Comparison of ENCODE assay signal across 1 cellular context in genomic region chr15:64093627-64094417, GRCh38.
TF ChIP-seq lines count a peak whose summit lies in the region.

A gene with protein sequence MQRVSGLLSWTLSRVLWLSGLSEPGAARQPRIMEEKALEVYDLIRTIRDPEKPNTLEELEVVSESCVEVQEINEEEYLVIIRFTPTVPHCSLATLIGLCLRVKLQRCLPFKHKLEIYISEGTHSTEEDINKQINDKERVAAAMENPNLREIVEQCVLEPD (minus strand): TSS chr15:64093838. CDS start chr15:64093768, 70 bp downstream.

TF ChIP-seq in GM12878, 131 proteins besides CTCF, POLR2A, EP300 and RAD21 (continued from another document):
- TF ChIP-seq SPI1 (IDR thresholded peaks at IDR 0.05; ENCODE audit: borderline replicate concordance, insufficient read depth, low read depth, low read length) (peak; percentile 12; the same call in 1 of the 2 replicates), HDGF (IDR thresholded peaks at IDR 0.05) (peak; percentile 47; the same call in 1 of the 2 replicates)
- TF ChIP-seq, protein P1, sequence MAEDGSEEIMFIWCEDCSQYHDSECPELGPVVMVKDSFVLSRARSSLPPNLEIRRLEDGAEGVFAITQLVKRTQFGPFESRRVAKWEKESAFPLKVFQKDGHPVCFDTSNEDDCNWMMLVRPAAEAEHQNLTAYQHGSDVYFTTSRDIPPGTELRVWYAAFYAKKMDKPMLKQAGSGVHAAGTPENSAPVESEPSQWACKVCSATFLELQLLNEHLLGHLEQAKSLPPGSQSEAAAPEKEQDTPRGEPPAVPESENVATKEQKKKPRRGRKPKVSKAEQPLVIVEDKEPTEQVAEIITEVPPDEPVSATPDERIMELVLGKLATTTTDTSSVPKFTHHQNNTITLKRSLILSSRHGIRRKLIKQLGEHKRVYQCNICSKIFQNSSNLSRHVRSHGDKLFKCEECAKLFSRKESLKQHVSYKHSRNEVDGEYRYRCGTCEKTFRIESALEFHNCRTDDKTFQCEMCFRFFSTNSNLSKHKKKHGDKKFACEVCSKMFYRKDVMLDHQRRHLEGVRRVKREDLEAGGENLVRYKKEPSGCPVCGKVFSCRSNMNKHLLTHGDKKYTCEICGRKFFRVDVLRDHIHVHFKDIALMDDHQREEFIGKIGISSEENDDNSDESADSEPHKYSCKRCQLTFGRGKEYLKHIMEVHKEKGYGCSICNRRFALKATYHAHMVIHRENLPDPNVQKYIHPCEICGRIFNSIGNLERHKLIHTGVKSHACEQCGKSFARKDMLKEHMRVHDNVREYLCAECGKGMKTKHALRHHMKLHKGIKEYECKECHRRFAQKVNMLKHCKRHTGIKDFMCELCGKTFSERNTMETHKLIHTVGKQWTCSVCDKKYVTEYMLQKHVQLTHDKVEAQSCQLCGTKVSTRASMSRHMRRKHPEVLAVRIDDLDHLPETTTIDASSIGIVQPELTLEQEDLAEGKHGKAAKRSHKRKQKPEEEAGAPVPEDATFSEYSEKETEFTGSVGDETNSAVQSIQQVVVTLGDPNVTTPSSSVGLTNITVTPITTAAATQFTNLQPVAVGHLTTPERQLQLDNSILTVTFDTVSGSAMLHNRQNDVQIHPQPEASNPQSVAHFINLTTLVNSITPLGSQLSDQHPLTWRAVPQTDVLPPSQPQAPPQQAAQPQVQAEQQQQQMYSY (CRISPR knock-in tag; IDR thresholded peaks at IDR 0.05): no peak
TF ChIP-seq in GM12878: peak in this region for 47.
